ENCODE assay signal across 6 cellular contexts in genomic region chr19:19135713-19136112, GRCh38. TPM values are rescaled to one million over a fixed set of nuclear protein-coding genes. Genes with fewer than 3 reads are reported as not detected.
DNase-seq lines count a peak whose midpoint lies in the region; ATAC-seq, FAIRE-seq and TF ChIP-seq lines count a peak whose summit lies in the region.
"Not testable (repeated sequence)": the region's sequence is repeated elsewhere in the genome, so short reads cannot be mapped to it uniquely, and the experiment has no call there.
"Had no signal": no experiment of that assay in that cellular context is flagged by ENCODE, and none has a peak within 500 bp of the region (broad histone marks: within the 10 kb centered on the region; RNA-seq: fewer than 3 reads in every experiment).

No MANE protein-coding gene starts in this region.

- H3K79me2 ChIP-seq in GM23338 (replicated peaks; ENCODE audit: insufficient read depth); endothelial cell of umbilical vein (ENCODE audit: control insufficient read depth, insufficient read depth, low read length): not testable (repeated sequence)
- H3K79me2 ChIP-seq in K562 (ENCODE audit: control insufficient read depth, insufficient read depth, low read length), result peaks cover 48% of the 10 kb centered on the region

- not testable (repeated sequence) for H3K27me3 ChIP-seq in GM23338 (ENCODE audit: insufficient read depth); K562 (ENCODE audit: control insufficient read depth in 2 of 2, insufficient read depth in 2 of 2, low read length in 2 of 2); endothelial cell of umbilical vein (ENCODE audit: control insufficient read depth in 2 of 2, insufficient read depth in 2 of 2, low read length in 2 of 2); left ventricle myocardium inferior (ENCODE audit: low read depth); psoas muscle (ENCODE audit: insufficient read depth in 3 of 3, low read length in 2 of 3)

- not testable (repeated sequence) for H3K9me1 ChIP-seq in K562 (ENCODE audit: control insufficient read depth, insufficient read depth, low read length); endothelial cell of umbilical vein (replicated peaks; ENCODE audit: control insufficient read depth, extremely low read depth, insufficient read depth, low read length)

- DNase-seq in GM23338 (ENCODE audit: low spot score); K562 (ENCODE audit: extremely low read depth in 1 of 4, low spot score in 3 of 4); endothelial cell of umbilical vein (ENCODE audit: low read depth, low spot score); left ventricle myocardium inferior; psoas muscle: not testable (repeated sequence)

- peaks cover 33% of the 10 kb centered on the region for H3K27me3 Mint-ChIP-seq in GM23338 (ENCODE audit: insufficient read depth, low read depth, poor library complexity)

- 74% methylated on average over 6 of the region's 6 CpGs for WGBS in K562 (ENCODE audit: insufficient coverage, low coverage, missing lambda C conversion rate)
- WGBS in psoas muscle, 3 donors, result 69 to 89% (median 82%) methylated on average over 6 of the region's 6 CpGs

- H3K4me1 ChIP-seq in GM23338 (ENCODE audit: insufficient read depth); endothelial cell of umbilical vein (ENCODE audit: control insufficient read depth, extremely low read depth, insufficient read depth, low read length); psoas muscle: not testable (repeated sequence)
- H3K4me1 ChIP-seq in K562 (replicated peaks in 1 of 2; ENCODE audit: control insufficient read depth in 2 of 2, insufficient read depth in 2 of 2, low read length in 2 of 2) (peaks cover 15 to 36% of the 10 kb centered on the region in 2 experiments), left ventricle myocardium inferior (peaks cover 29% of the 10 kb centered on the region)

- H3K4me3 ChIP-seq in GM23338; K562; endothelial cell of umbilical vein (replicated peaks in 1 of 3; ENCODE audit: insufficient read depth in 1 of 3, low read depth in 1 of 3, low read length in 3 of 3); left ventricle myocardium inferior; psoas muscle: not testable (repeated sequence)

- not testable (repeated sequence) for H3K9me3 ChIP-seq in K562 (replicated peaks; ENCODE audit: control insufficient read depth, insufficient read depth, low read depth, low read length); endothelial cell of umbilical vein (replicated peaks; ENCODE audit: control insufficient read depth, insufficient read depth, low read length); psoas muscle
- peaks cover 14% of the 10 kb centered on the region for H3K9me3 ChIP-seq in left ventricle myocardium inferior (replicated peaks)

- H3K36me3 Mint-ChIP-seq in GM23338 (ENCODE audit: low read depth), result peaks cover 33% of the 10 kb centered on the region

- H3K27ac ChIP-seq in GM23338 (ENCODE audit: low read depth); endothelial cell of umbilical vein (ENCODE audit: insufficient read depth, low read depth, low read length): not testable (repeated sequence)
- H3K27ac ChIP-seq in K562 (ENCODE audit: extremely low read depth, low read depth, low read length), result peak overlapping the region; percentile 76; the same call in 1 of the 3 replicates
- H3K27ac ChIP-seq in left ventricle myocardium inferior (replicated peaks), result peak overlapping the region; percentile 85
- H3K27ac ChIP-seq in psoas muscle, result peak overlapping the region; percentile 96

- not testable (repeated sequence) for H2AFZ ChIP-seq in GM23338; K562 (ENCODE audit: low read depth, low read length); endothelial cell of umbilical vein (ENCODE audit: low read depth, low read length)

- TF ChIP-seq RAD21 in K562 (CRISPR knock-in tag; conservative IDR thresholded peaks at IDR 0.05 in 1 of 2, IDR thresholded peaks at IDR 0.05 in 1 of 2), result not testable (repeated sequence)

- in situ Hi-C loops in K562 (cut with MboI), result loop anchor here (5.0 kb wide), 1 partner anchor 78 kb away; no protein-coding TSS in a partner anchor

- POLR2A ChIA-PET in K562 (lab: Yijun Ruan, JAX), result interaction anchor here (0.6 to 1.4 kb wide), 5 partner anchors 35 to 83 kb away, joined by 3 to 10 read pairs (median 3); partner anchors contain the start of genes MEF2B and SLC25A42
- POLR2A ChIA-PET in endothelial cell of umbilical vein (lab: Charles Lee), result interaction anchor here (0.7 kb wide), 1 partner anchor 21 kb away, joined by 4 read pairs; no protein-coding TSS in a partner anchor

- H3K9ac ChIP-seq in K562 (ENCODE audit: insufficient read depth in 1 of 2, low read depth in 2 of 2, low read length in 2 of 2); endothelial cell of umbilical vein (replicated peaks; ENCODE audit: extremely low read depth, insufficient read depth, low read length): not testable (repeated sequence)

- CTCF ChIA-PET in K562 (lab: Yijun Ruan, JAX; ENCODE audit: low intra/inter-chr PET ratio), result not testable (repeated sequence)
- CTCF ChIA-PET in endothelial cell of umbilical vein (lab: Charles Lee), result interaction anchor here (0.7 to 0.9 kb wide), 2 partner anchors 61 to 161 kb away, joined by 3 to 4 read pairs; no protein-coding TSS in a partner anchor

- TF ChIP-seq CTCF in GM23338 (conservative IDR thresholded peaks at IDR 0.05; ENCODE audit: low read depth in 2 of 2); K562 (IDR thresholded peaks at IDR 0.05 in 2 of 3, conservative IDR thresholded peaks at IDR 0.05 in 1 of 3; ENCODE audit: insufficient read depth in 2 of 3, low read depth in 1 of 3, low read length in 3 of 3); endothelial cell of umbilical vein (IDR thresholded peaks at IDR 0.05; ENCODE audit: extremely low read depth in 1 of 2, insufficient read depth in 1 of 2, low read depth in 1 of 2, low read length in 2 of 2); left ventricle myocardium inferior (IDR thresholded peaks at IDR 0.05; ENCODE audit: borderline replicate concordance); psoas muscle (IDR thresholded peaks at IDR 0.05): not testable (repeated sequence)

- H3F3A ChIP-seq in GM23338 (replicated peaks; ENCODE audit: low read depth), result peaks cover 10% of the 10 kb centered on the region; the same call in 1 of the 2 replicates

- TF ChIP-seq POLR2A in K562 (conservative IDR thresholded peaks at IDR 0.05); endothelial cell of umbilical vein (IDR thresholded peaks at IDR 0.05; ENCODE audit: low read depth, low read length): not testable (repeated sequence)

- H3K36me3 ChIP-seq in GM23338 (ENCODE audit: insufficient read depth); endothelial cell of umbilical vein (ENCODE audit: control insufficient read depth in 2 of 2, extremely low read depth in 1 of 2, insufficient read depth in 2 of 2, low read length in 2 of 2); psoas muscle (ENCODE audit: insufficient read depth in 1 of 2, low read depth in 1 of 2): not testable (repeated sequence)
- peaks cover 25% of the 10 kb centered on the region for H3K36me3 ChIP-seq in K562 (ENCODE audit: control insufficient read depth, insufficient read depth, low read length)
- H3K36me3 ChIP-seq in left ventricle myocardium inferior, result peaks cover 10% of the 10 kb centered on the region

- not testable (repeated sequence) for H3K4me1 Mint-ChIP-seq in GM23338

- not testable (repeated sequence) for TF ChIP-seq EP300 in K562 (IDR thresholded peaks at IDR 0.05; ENCODE audit: low read length)

- H3K4me2 ChIP-seq in GM23338, result peak overlapping the region; percentile 67; the same call in 1 of the 2 replicates
- not testable (repeated sequence) for H3K4me2 ChIP-seq in K562 (ENCODE audit: insufficient read depth, low read length); endothelial cell of umbilical vein (ENCODE audit: insufficient read depth, low read length)

- not testable (repeated sequence) for H3K4me3 Mint-ChIP-seq in GM23338

- not testable (repeated sequence) for H3K27ac Mint-ChIP-seq in GM23338

- H3K9me2 ChIP-seq in GM23338 (ENCODE audit: insufficient read depth), result not testable (repeated sequence)

- peaks cover 13% of the 10 kb centered on the region; the same call in 1 of the 2 replicates for H4K20me1 ChIP-seq in GM23338 (replicated peaks; ENCODE audit: insufficient read depth)
- not testable (repeated sequence) for H4K20me1 ChIP-seq in K562 (replicated peaks; ENCODE audit: control insufficient read depth, insufficient read depth, low read length); endothelial cell of umbilical vein (replicated peaks; ENCODE audit: control insufficient read depth, extremely low read depth, insufficient read depth, low read length)

- dilution Hi-C loops in endothelial cell of umbilical vein (cut with MboI; ENCODE audit: extremely low pct_ligation_motif_present, low sequenced_read_pairs), result not testable (repeated sequence)

- intact Hi-C loops in K562 (cut with micrococcal nuclease), result loop anchor here (5.0 kb wide), 4 partner anchors 37 to 238 kb away; partner anchors contain the start of genes CERS1, COPE, DDX49 and MEF2B
- intact Hi-C loops in endothelial cell of umbilical vein (cut with micrococcal nuclease); psoas muscle (cut with DNase I): not testable (repeated sequence)
- intact Hi-C loops in left ventricle myocardium inferior (cut with micrococcal nuclease), result loop anchor here (5.0 kb wide), 1 partner anchor 83 kb away; no protein-coding TSS in a partner anchor

- not testable (repeated sequence) for BruUV-seq in K562 (replicated peaks; lab: Mats Ljungman, UMichigan)
- TSS peak; percentile 37 for BruUV-seq in endothelial cell of umbilical vein (replicated peaks; lab: Mats Ljungman, UMichigan)

- FAIRE-seq in K562 (lab: Jason Lieb, UNC); endothelial cell of umbilical vein (lab: Jason Lieb, UNC): not testable (repeated sequence)

- ATAC-seq in GM23338, K562, psoas muscle: not testable (repeated sequence)

- H3K9me3 Mint-ChIP-seq in GM23338, result peaks cover 24% of the 10 kb centered on the region

RNA-seq across cellular contexts. Expression of gene TMEM161A, which starts 2.6 kb away (rescaled TPM):
- total RNA-seq in GM23338 (2014; rRNA removed; shearing (Covaris generic)), result 59.3 and 59.5 TPM in 2 replicates
- polyA plus RNA-seq in GM23338 (2016; fragmentation: Nextera tagmentation; extraction: Ambion mirVana) (38.0 and 38.9 TPM in 2 replicates), K562 (2011; rRNA removed) (42.5 and 66.4 TPM in 2 replicates), K562 (2014; fragmentation: Illumina TruSeq; extraction: Trizol) (29.2 and 68.5 TPM in 2 replicates), K562 (2014; fragmentation: Nextera tagmentation; extraction: Ambion mirVana) (1 to 10 TPM in 1 of 2 experiments, under 1 TPM in 1; 0.63 to 4.7 TPM), K562 (2014; rRNA removed) (92.3 and 98.4 TPM in 2 replicates), endothelial cell of umbilical vein (54.9 and 72.6 TPM in 2 replicates), psoas muscle (10 to 100 TPM; 30.2 to 46.1 (median 37.6) TPM)
- total RNA-seq in K562 (2011; cell fraction: chromatin; rRNA removed; ENCODE audit: low replicate concordance), result 61.8 and 208 TPM in 2 replicates
- total RNA-seq in K562 (2011; cell fraction: nucleolus; rRNA removed), result 275 and 276 TPM in 2 replicates
- total RNA-seq in K562 (2011; cell fraction: nucleoplasm; rRNA removed), result 120 and 154 TPM in 2 replicates
- total RNA-seq in K562 (2014; rRNA removed) (77.2 and 105 TPM in 2 replicates), K562 (2014; rRNA removed; fragmentation: Illumina TruSeq; extraction: Trizol) (15.4 and 24.5 TPM in 2 replicates), K562 (2015; rRNA removed; fragmentation: Illumina TruSeq; extraction: Trizol) (33.8 and 38.9 TPM in 2 replicates), K562 (2021) (76.7 and 81.2 TPM in 2 replicates), endothelial cell of umbilical vein (23.3 and 24.1 TPM in 2 replicates), left ventricle myocardium inferior (22.9 TPM), psoas muscle (10 to 100 TPM; 31.3 to 61.3 (median 42.8) TPM)
- 82.2 and 238 TPM in 2 replicates for polyA plus RNA-seq in K562 (2011; cell fraction: cytosol; rRNA removed)
- polyA plus RNA-seq in K562 (2011; cell fraction: nucleus; rRNA removed), result 177 and 332 TPM in 2 replicates
- 45.4 and 63.2 TPM in 2 replicates for polyA plus RNA-seq in K562 (2012)
- 35.9 and 53.2 TPM in 2 replicates for polyA minus RNA-seq in K562 (2011; rRNA and poly(A)+ RNA removed)
- 52.1 and 59.5 TPM in 2 replicates for polyA minus RNA-seq in K562 (2011; cell fraction: cytosol; rRNA and poly(A)+ RNA removed)
- 89.7 and 90.0 TPM in 2 replicates for polyA minus RNA-seq in K562 (2011; cell fraction: nucleus; rRNA and poly(A)+ RNA removed)
- polyA plus RNA-seq in endothelial cell of umbilical vein (2011; cell fraction: cytosol; rRNA removed), result 19.5 and 26.6 TPM in 2 replicates
- 54.4 and 60.6 TPM in 2 replicates for polyA plus RNA-seq in endothelial cell of umbilical vein (2011; cell fraction: nucleus; rRNA removed)
- 18.3 and 27.7 TPM in 2 replicates for polyA plus RNA-seq in endothelial cell of umbilical vein (2012)
- 26.5 and 33.3 TPM in 2 replicates for polyA minus RNA-seq in endothelial cell of umbilical vein
- 36.0 TPM for polyA minus RNA-seq in endothelial cell of umbilical vein (2011; cell fraction: cytosol; rRNA and poly(A)+ RNA removed)
- 15.0 and 20.1 TPM in 2 replicates for polyA minus RNA-seq in endothelial cell of umbilical vein (2011; cell fraction: nucleus; rRNA and poly(A)+ RNA removed)

RNA-seq across cellular contexts. Expression of gene MEF2B, which starts 34.4 kb away (rescaled TPM):
- total RNA-seq in GM23338 (2014; rRNA removed; shearing (Covaris generic)), result 3.0 and 8.3 TPM in 2 replicates
- 7.4 and 8.1 TPM in 2 replicates for polyA plus RNA-seq in GM23338 (2016; fragmentation: Nextera tagmentation; extraction: Ambion mirVana)
- 1.4 TPM in 1 of 2 replicates, not detected in the other for total RNA-seq in K562 (2011; cell fraction: chromatin; rRNA removed; ENCODE audit: low replicate concordance)
- total RNA-seq in K562 (2011; cell fraction: nucleolus; rRNA removed), result 1.2 and 1.7 TPM in 2 replicates
- 1.4 and 1.8 TPM in 2 replicates for total RNA-seq in K562 (2011; cell fraction: nucleoplasm; rRNA removed)
- 0.16 and 0.77 TPM in 2 replicates for total RNA-seq in K562 (2014; rRNA removed)
- total RNA-seq in K562 (2014; rRNA removed; fragmentation: Illumina TruSeq; extraction: Trizol), result not detected in 2 replicates
- total RNA-seq in K562 (2015; rRNA removed; fragmentation: Illumina TruSeq; extraction: Trizol), result 0.14 and 0.23 TPM in 2 replicates
- total RNA-seq in K562 (2021), result 0.72 and 1.9 TPM in 2 replicates
- 0.15 and 0.26 TPM in 2 replicates for polyA plus RNA-seq in K562 (2011; rRNA removed)
- polyA plus RNA-seq in K562 (2011; cell fraction: cytosol; rRNA removed), result 0.12 and 0.25 TPM in 2 replicates
- polyA plus RNA-seq in K562 (2011; cell fraction: nucleus; rRNA removed), result 1.1 and 1.8 TPM in 2 replicates
- polyA plus RNA-seq in K562 (2012), result 0.14 and 7.0 TPM in 2 replicates
- 0.65 and 1.0 TPM in 2 replicates for polyA plus RNA-seq in K562 (2014; fragmentation: Illumina TruSeq; extraction: Trizol)
- polyA plus RNA-seq in K562 (2014; fragmentation: Nextera tagmentation; extraction: Ambion mirVana), result not detected
- polyA plus RNA-seq in K562 (2014; rRNA removed), result 0.46 and 1.1 TPM in 2 replicates
- polyA minus RNA-seq in K562 (2011; rRNA and poly(A)+ RNA removed), result not detected in 2 replicates
- polyA minus RNA-seq in K562 (2011; cell fraction: cytosol; rRNA and poly(A)+ RNA removed), result not detected in 2 replicates
- polyA minus RNA-seq in K562 (2011; cell fraction: nucleus; rRNA and poly(A)+ RNA removed), result 0.27 and 0.89 TPM in 2 replicates
- total RNA-seq in endothelial cell of umbilical vein, result 1.2 and 1.3 TPM in 2 replicates
- 0.52 and 0.65 TPM in 2 replicates for polyA plus RNA-seq in endothelial cell of umbilical vein
- polyA plus RNA-seq in endothelial cell of umbilical vein (2011; cell fraction: cytosol; rRNA removed), result 0.21 and 0.49 TPM in 2 replicates
- polyA plus RNA-seq in endothelial cell of umbilical vein (2011; cell fraction: nucleus; rRNA removed), result 1.4 and 1.7 TPM in 2 replicates
- polyA plus RNA-seq in endothelial cell of umbilical vein (2012), result 0.48 and 0.86 TPM in 2 replicates
- polyA minus RNA-seq in endothelial cell of umbilical vein, result not detected in 2 replicates
- not detected for polyA minus RNA-seq in endothelial cell of umbilical vein (2011; cell fraction: cytosol; rRNA and poly(A)+ RNA removed)
- 1.8 TPM in 1 of 2 replicates, not detected in the other for polyA minus RNA-seq in endothelial cell of umbilical vein (2011; cell fraction: nucleus; rRNA and poly(A)+ RNA removed)
- 0.49 TPM for total RNA-seq in left ventricle myocardium inferior
- under 1 TPM; 0.56 to 0.91 (median 0.63) TPM for total RNA-seq in psoas muscle
- under 1 TPM; 0.07 to 0.18 (median 0.16) TPM for polyA plus RNA-seq in psoas muscle
- total RNA-seq: A172 had no signal

RNA-seq across cellular contexts. Expression of gene BORCS8, which starts 56.2 kb away (rescaled TPM):
- total RNA-seq in GM23338 (2014; rRNA removed; shearing (Covaris generic)), result 16.4 and 18.8 TPM in 2 replicates
- polyA plus RNA-seq in GM23338 (2016; fragmentation: Nextera tagmentation; extraction: Ambion mirVana) (13.8 and 15.1 TPM in 2 replicates), K562 (2011; rRNA removed) (11.2 and 12.7 TPM in 2 replicates), K562 (2014; fragmentation: Illumina TruSeq; extraction: Trizol) (24.4 and 31.3 TPM in 2 replicates), K562 (2014; fragmentation: Nextera tagmentation; extraction: Ambion mirVana) (1 to 10 TPM; 4.6 to 9.4 TPM), K562 (2014; rRNA removed) (28.7 and 29.9 TPM in 2 replicates), endothelial cell of umbilical vein (37.4 and 49.7 TPM in 2 replicates), psoas muscle (10 to 100 TPM; 25.2 to 46.1 (median 41.2) TPM)
- total RNA-seq in K562 (2011; cell fraction: chromatin; rRNA removed; ENCODE audit: low replicate concordance), result 26.1 and 65.6 TPM in 2 replicates
- total RNA-seq in K562 (2011; cell fraction: nucleolus; rRNA removed), result 31.4 and 35.8 TPM in 2 replicates
- total RNA-seq in K562 (2011; cell fraction: nucleoplasm; rRNA removed), result 36.1 and 51.5 TPM in 2 replicates
- total RNA-seq in K562 (2014; rRNA removed) (33.3 and 33.6 TPM in 2 replicates), K562 (2014; rRNA removed; fragmentation: Illumina TruSeq; extraction: Trizol) (7.9 and 11.3 TPM in 2 replicates), K562 (2015; rRNA removed; fragmentation: Illumina TruSeq; extraction: Trizol) (16.3 and 17.3 TPM in 2 replicates), K562 (2021) (30.4 and 30.5 TPM in 2 replicates), endothelial cell of umbilical vein (35.6 and 45.8 TPM in 2 replicates), left ventricle myocardium inferior (20.2 TPM), psoas muscle (10 to 100 TPM; 16.0 to 33.6 (median 21.0) TPM)
- polyA plus RNA-seq in K562 (2011; cell fraction: cytosol; rRNA removed), result 12.3 and 35.6 TPM in 2 replicates
- 20.9 and 34.2 TPM in 2 replicates for polyA plus RNA-seq in K562 (2011; cell fraction: nucleus; rRNA removed)
- polyA plus RNA-seq in K562 (2012), result 17.6 and 20.6 TPM in 2 replicates
- polyA minus RNA-seq in K562 (2011; rRNA and poly(A)+ RNA removed), result 3.8 and 6.9 TPM in 2 replicates
- 6.7 and 7.9 TPM in 2 replicates for polyA minus RNA-seq in K562 (2011; cell fraction: cytosol; rRNA and poly(A)+ RNA removed)
- polyA minus RNA-seq in K562 (2011; cell fraction: nucleus; rRNA and poly(A)+ RNA removed), result 5.7 and 7.3 TPM in 2 replicates
- polyA plus RNA-seq in endothelial cell of umbilical vein (2011; cell fraction: cytosol; rRNA removed), result 30.4 and 34.0 TPM in 2 replicates
- polyA plus RNA-seq in endothelial cell of umbilical vein (2011; cell fraction: nucleus; rRNA removed), result 27.2 and 27.9 TPM in 2 replicates
- 23.4 and 24.3 TPM in 2 replicates for polyA plus RNA-seq in endothelial cell of umbilical vein (2012)
- 28.2 and 29.3 TPM in 2 replicates for polyA minus RNA-seq in endothelial cell of umbilical vein
- 7.0 TPM for polyA minus RNA-seq in endothelial cell of umbilical vein (2011; cell fraction: cytosol; rRNA and poly(A)+ RNA removed)
- 11.6 and 18.9 TPM in 2 replicates for polyA minus RNA-seq in endothelial cell of umbilical vein (2011; cell fraction: nucleus; rRNA and poly(A)+ RNA removed)

RNA-seq across cellular contexts. Expression of gene RFXANK, which starts 56.3 kb away (rescaled TPM):
- total RNA-seq in GM23338 (2014; rRNA removed; shearing (Covaris generic)), result 54.3 and 58.1 TPM in 2 replicates
- polyA plus RNA-seq in GM23338 (2016; fragmentation: Nextera tagmentation; extraction: Ambion mirVana) (124 and 129 TPM in 2 replicates), K562 (2011; rRNA removed) (68.6 and 70.4 TPM in 2 replicates), K562 (2014; fragmentation: Illumina TruSeq; extraction: Trizol) (181 and 187 TPM in 2 replicates), K562 (2014; fragmentation: Nextera tagmentation; extraction: Ambion mirVana) (100 to 1,000 TPM in 1 of 2 experiments, 10 to 100 TPM in 1; 81.4 to 150 TPM), K562 (2014; rRNA removed) (138 and 143 TPM in 2 replicates), endothelial cell of umbilical vein (124 and 146 TPM in 2 replicates), psoas muscle (10 to 100 TPM; 39.1 to 64.9 (median 57.4) TPM)
- total RNA-seq in K562 (2011; cell fraction: chromatin; rRNA removed; ENCODE audit: low replicate concordance), result 68.6 and 223 TPM in 2 replicates
- 202 and 233 TPM in 2 replicates for total RNA-seq in K562 (2011; cell fraction: nucleolus; rRNA removed)
- 103 and 126 TPM in 2 replicates for total RNA-seq in K562 (2011; cell fraction: nucleoplasm; rRNA removed)
- total RNA-seq in K562 (2014; rRNA removed) (152 and 203 TPM in 2 replicates), K562 (2014; rRNA removed; fragmentation: Illumina TruSeq; extraction: Trizol) (79.8 and 106 TPM in 2 replicates), K562 (2015; rRNA removed; fragmentation: Illumina TruSeq; extraction: Trizol) (158 and 164 TPM in 2 replicates), K562 (2021) (176 and 185 TPM in 2 replicates), endothelial cell of umbilical vein (105 and 118 TPM in 2 replicates), left ventricle myocardium inferior (37.2 TPM), psoas muscle (10 to 100 TPM; 33.3 to 53.5 (median 46.2) TPM)
- 91.9 and 206 TPM in 2 replicates for polyA plus RNA-seq in K562 (2011; cell fraction: cytosol; rRNA removed)
- 256 and 295 TPM in 2 replicates for polyA plus RNA-seq in K562 (2011; cell fraction: nucleus; rRNA removed)
- polyA plus RNA-seq in K562 (2012), result 186 and 218 TPM in 2 replicates
- polyA minus RNA-seq in K562 (2011; rRNA and poly(A)+ RNA removed), result 23.8 and 46.5 TPM in 2 replicates
- 50.6 and 74.2 TPM in 2 replicates for polyA minus RNA-seq in K562 (2011; cell fraction: cytosol; rRNA and poly(A)+ RNA removed)
- polyA minus RNA-seq in K562 (2011; cell fraction: nucleus; rRNA and poly(A)+ RNA removed), result 71.6 and 78.2 TPM in 2 replicates
- 72.0 and 99.3 TPM in 2 replicates for polyA plus RNA-seq in endothelial cell of umbilical vein (2011; cell fraction: cytosol; rRNA removed)
- 138 and 160 TPM in 2 replicates for polyA plus RNA-seq in endothelial cell of umbilical vein (2011; cell fraction: nucleus; rRNA removed)
- polyA plus RNA-seq in endothelial cell of umbilical vein (2012), result 129 and 136 TPM in 2 replicates
- 49.7 and 66.9 TPM in 2 replicates for polyA minus RNA-seq in endothelial cell of umbilical vein
- 47.1 TPM for polyA minus RNA-seq in endothelial cell of umbilical vein (2011; cell fraction: cytosol; rRNA and poly(A)+ RNA removed)
- polyA minus RNA-seq in endothelial cell of umbilical vein (2011; cell fraction: nucleus; rRNA and poly(A)+ RNA removed), result 33.6 and 44.3 TPM in 2 replicates
